ENCODE assay signal across 9 cellular contexts in the genomic region with DNA sequence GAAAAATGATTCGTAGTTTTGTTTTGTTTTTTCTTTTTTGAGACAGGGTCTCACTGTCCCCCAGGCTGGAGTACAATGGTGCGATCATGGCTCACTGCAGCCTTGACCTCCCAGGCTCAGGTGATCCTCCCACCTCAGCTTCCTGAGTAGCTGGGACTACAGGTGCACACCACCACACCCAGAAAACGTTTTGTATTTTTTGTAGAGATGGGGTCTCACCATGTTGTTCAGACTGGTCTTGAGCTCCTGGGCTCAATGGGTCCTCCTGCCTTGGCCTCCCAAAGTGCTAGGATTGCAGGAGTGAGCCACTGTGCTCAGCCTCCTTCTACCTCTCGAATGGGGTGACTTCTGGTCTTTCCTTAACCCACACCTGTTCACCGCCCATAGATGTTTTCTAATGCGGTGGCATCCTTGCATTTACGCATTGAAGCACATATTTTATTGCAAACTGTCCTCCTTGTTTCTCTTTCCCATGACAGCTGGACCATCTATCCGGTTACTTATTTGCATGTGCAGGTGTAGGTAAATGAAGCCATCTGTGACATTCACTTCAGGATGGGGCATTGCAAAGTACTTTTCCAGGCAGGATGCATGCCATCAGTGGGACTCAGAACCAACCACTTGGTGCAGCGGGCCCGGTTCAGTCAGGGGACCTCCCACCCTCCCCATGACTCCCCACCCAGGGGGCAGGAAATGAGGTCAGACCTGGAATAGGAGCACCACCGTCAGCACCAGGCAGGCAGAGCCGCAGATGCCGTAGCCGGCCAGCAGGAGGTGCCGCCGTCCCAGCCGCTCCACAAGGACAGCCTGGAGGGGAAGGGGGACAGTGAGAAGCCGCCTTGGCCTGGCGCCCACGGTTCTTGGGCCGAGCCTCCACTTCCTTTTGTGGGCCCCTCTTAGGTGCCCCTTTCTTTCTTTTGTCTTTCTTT. TPM values are rescaled to one million over a fixed set of nuclear protein-coding genes. Genes with fewer than 3 reads are reported as not detected.
DNase-seq lines count a peak whose midpoint lies in the region; ATAC-seq and TF ChIP-seq lines count a peak whose summit lies in the region.
"Had no signal": no experiment of that assay in that cellular context is flagged by ENCODE, and none has a peak within 500 bp of the region (broad histone marks: within the 10 kb centered on the region; RNA-seq: fewer than 3 reads in every experiment).

No MANE protein-coding gene starts in this region.

- H3K4me1 ChIP-seq in Panc1 (ENCODE audit: control insufficient read depth, insufficient read depth, low read length), result no peaks in the 10 kb centered on the region

- in situ Hi-C loops in Panc1 (cut with HindIII; ENCODE audit: low pct_unique_long_range_greater_than_20kb, low sequenced_read_pairs), result no loop called here

- H3K9me3 Mint-ChIP-seq in progenitor cell of endocrine pancreas (ENCODE audit: low read depth), result no peaks in the 10 kb centered on the region

- H3K27me3 ChIP-seq in Panc1 (ENCODE audit: control insufficient read depth, insufficient read depth, low read length), result no peaks in the 10 kb centered on the region

- BruUV-seq in Panc1 (replicated peaks; lab: Mats Ljungman, UMichigan), result no TSS peak

- H3K27ac Mint-ChIP-seq in progenitor cell of endocrine pancreas, result no peak overlapping the region

- no peaks in the 10 kb centered on the region for H3K36me3 Mint-ChIP-seq in progenitor cell of endocrine pancreas (ENCODE audit: insufficient read depth)

- H3K4me3 Mint-ChIP-seq in progenitor cell of endocrine pancreas (ENCODE audit: low read depth), result no peak overlapping the region

- no peak overlapping the region for H3K27ac ChIP-seq in Panc1 (ENCODE audit: low read length)

- intact Hi-C loops in Panc1 (cut with micrococcal nuclease; ENCODE audit: unreplicated experiment), result no loop called here

- no peaks in the 10 kb centered on the region for H3K4me1 Mint-ChIP-seq in progenitor cell of endocrine pancreas (ENCODE audit: low read depth)

- peak; percentile 14 for DNase-seq in activated naive CD4-positive, alpha-beta T cell treated with Interleukin-2 at 50 U/mL for 16 hours
- DNase-seq in activated naive CD4-positive, alpha-beta T cell (lab: John Stamatoyannopoulos, UW), result no peak
- DNase-seq in Panc1 (ENCODE audit: low read depth, low spot score) (no peak), epithelial cell of proximal tubule (ENCODE audit: low read depth) (no peak), progenitor cell of endocrine pancreas (ENCODE audit: low spot score, unreplicated experiment) (no peak), activated gamma-delta T cell treated with Interleukin-2 at 50 U/mL for 16 hours (no peak), NCI-H128 (lab: John Stamatoyannopoulos, UW; ENCODE audit: unreplicated experiment) (no peak)

- no peaks in the 10 kb centered on the region for H3K9me3 ChIP-seq in Panc1 (ENCODE audit: control insufficient read depth, insufficient read depth, low read depth, low read length)

- TF ChIP-seq CTCF in Panc1 (IDR thresholded peaks at IDR 0.05), result no peak; the same call in 1 of the 2 replicates
- TF ChIP-seq CTCF in epithelial cell of proximal tubule (conservative IDR thresholded peaks at IDR 0.05; ENCODE audit: low read depth, low read length), result peak; percentile 62
- TF ChIP-seq CTCF in progenitor cell of endocrine pancreas (IDR thresholded peaks at IDR 0.05; ENCODE audit: unreplicated experiment), result peak; percentile 49

- no peaks in the 10 kb centered on the region for H3K36me3 ChIP-seq in Panc1 (ENCODE audit: control insufficient read depth, insufficient read depth, low read length)

- POLR2A ChIA-PET in Panc1 (lab: Charles Lee), result interaction anchor here (0.6 kb wide), 1 partner anchor 225 kb away, joined by 3 read pairs; no protein-coding TSS in a partner anchor

- peaks cover 8% of the 10 kb centered on the region for H3K27me3 Mint-ChIP-seq in progenitor cell of endocrine pancreas

- H3K4me3 ChIP-seq in Panc1 (ENCODE audit: low read depth in 2 of 2, low read length in 2 of 2), result no peak overlapping the region
- no peak overlapping the region for H3K4me3 ChIP-seq in epithelial cell of proximal tubule (ENCODE audit: low read depth, low read length)

- ATAC-seq in Panc1 (0 out of 2 replicates have a peak, but pooled peaks have one; percentile 46), HG02973 (IDR thresholded peaks at IDR 0.05; ENCODE audit: unreplicated experiment) (no peak)

- CTCF ChIA-PET in Panc1 (lab: Charles Lee), result no interaction called here

RNA-seq across cellular contexts. Expression of a gene that starts 16.5 kb away (rescaled TPM):
- total RNA-seq in Panc1 (2021; ENCODE audit: unreplicated experiment), result not detected
- not detected for polyA plus RNA-seq in Panc1 (2012; ENCODE audit: insufficient read length)
- total RNA-seq in epithelial cell of proximal tubule, result not detected in 2 replicates
- not detected in 2 replicates for total RNA-seq in progenitor cell of endocrine pancreas
- total RNA-seq: astrocyte had no signal

RNA-seq across cellular contexts. Expression of a gene that starts 59.7 kb away (rescaled TPM):
- total RNA-seq in Panc1 (2021; ENCODE audit: unreplicated experiment) (0.26 TPM), epithelial cell of proximal tubule (not detected in 2 replicates), progenitor cell of endocrine pancreas (not detected in 2 replicates)
- not detected for polyA plus RNA-seq in Panc1 (2012; ENCODE audit: insufficient read length)
